18 cellular contexts compared by ENCODE assay signal in the genomic region with DNA sequence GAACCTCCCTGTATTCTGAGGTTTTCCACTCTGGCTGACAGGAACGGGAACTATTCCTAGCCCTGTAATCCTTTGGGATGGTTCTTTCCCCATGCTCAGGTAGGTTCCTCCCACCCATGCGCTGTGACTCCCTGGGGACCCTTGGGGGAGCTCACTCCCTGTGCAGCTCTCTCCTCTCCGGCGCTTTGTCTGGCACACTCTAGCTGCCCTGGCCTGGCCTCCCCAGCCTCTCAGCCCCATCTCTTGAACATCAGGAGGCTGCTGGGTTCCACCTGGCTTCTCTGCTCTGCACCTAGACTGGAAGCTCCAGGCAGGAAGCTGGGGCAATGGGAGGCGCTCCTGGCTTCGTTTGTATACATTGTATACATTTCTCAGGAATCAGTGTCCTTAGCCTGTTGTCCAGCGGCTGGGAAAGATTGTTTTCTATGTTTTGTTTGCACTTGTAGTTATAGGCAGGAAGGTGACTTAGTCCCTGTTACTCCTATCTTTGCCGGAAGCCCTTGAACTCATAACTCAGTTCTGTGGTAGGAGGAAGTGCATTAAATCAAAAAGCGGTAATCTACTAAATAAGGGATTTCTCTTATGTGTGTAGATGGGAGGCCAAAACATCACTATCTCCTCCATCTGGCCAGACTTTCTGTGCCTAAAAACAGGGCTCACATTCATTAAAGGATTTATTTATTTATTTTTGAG. TPM values are rescaled to one million over a fixed set of nuclear protein-coding genes. Genes with fewer than 3 reads are reported as not detected.
DNase-seq lines count a peak whose midpoint lies in the region; ATAC-seq, FAIRE-seq and TF ChIP-seq lines count a peak whose summit lies in the region.
"Had no signal": no experiment of that assay in that cellular context is flagged by ENCODE, and none has a peak within 500 bp of the region (broad histone marks: within the 10 kb centered on the region; RNA-seq: fewer than 3 reads in every experiment).

No MANE protein-coding gene starts in this region.

- peak; percentile 56 for ATAC-seq in activated T-helper 17 cell treated with anti-CD3 and anti-CD28 coated beads, Interleukin-2, amount 50 U/mL, for 72 hours (replicated peaks)
- ATAC-seq in lower lobe of right lung = no peak

- peaks cover 28% of the 10 kb centered on the region for H3K36me3 Mint-ChIP-seq in activated T-helper 17 cell treated with anti-CD3 and anti-CD28 coated beads, Interleukin-2, amount 50 U/mL, for 72 hours (ENCODE audit: low read depth)
- H3K36me3 Mint-ChIP-seq in endothelial cell (ENCODE audit: low read depth, unreplicated experiment) = peaks cover 9% of the 10 kb centered on the region

- no peaks in the 10 kb centered on the region for H3K9me3 ChIP-seq in BLaER1 treated with 17β-estradiol and CSF1 and Interleukin-3, amounts not matched to agents 10 nM and 100 nM (replicated peaks in 1 of 11)
- H3K9me3 ChIP-seq in lower lobe of right lung (no peaks in the 10 kb centered on the region), sigmoid colon (no peaks in the 10 kb centered on the region)
- H3K9me3 ChIP-seq: SJCRH30, thoracic aorta had no signal

- no peak for TF ChIP-seq EP300 in sigmoid colon (IDR thresholded peaks at IDR 0.05)

- peak; percentile 15 for DNase-seq in COLO668 (lab: John Stamatoyannopoulos, UW; ENCODE audit: unreplicated experiment)
- no peak for DNase-seq in lower lobe of right lung
- no peak for DNase-seq in ecto neural progenitor cell (ENCODE audit: low spot score)
- DNase-seq in sigmoid colon = no peak
- DNase-seq in endothelial cell (ENCODE audit: low spot score) = no peak
- DNase-seq in D721Med (ENCODE audit: insufficient read length, low spot score) = no peak
- DNase-seq: activated CD4-positive, alpha-beta T cell treated with anti-CD3 and anti-CD28 coated beads, Interleukin-2, amount 50 U/mL, for 48 hours; activated gamma-delta T cell treated with Interleukin-2 at 50 U/mL for 16 hours; dorsolateral prefrontal cortex; hippocampal formation; NCI-H146; SJCRH30; stimulated activated CD4-positive, alpha-beta T cell treated with anti-CD3 and anti-CD28 coated beads, Interleukin-2, amount 100 ng/mL, for 48 hours; T-helper 9 cell had no signal

- H3K9ac ChIP-seq in BLaER1 treated with 17β-estradiol and CSF1 and Interleukin-3, amounts not matched to agents 10 nM and 100 nM = peak overlapping the region in 2 of 11 experiments; percentile 5 to 15; a peak in 2 of 22 replicates

- TF ChIP-seq CTCF in lower lobe of right lung (IDR thresholded peaks at IDR 0.05) (no peak), sigmoid colon (IDR thresholded peaks at IDR 0.05) (no peak), endothelial cell (IDR thresholded peaks at IDR 0.05; ENCODE audit: unreplicated experiment) (no peak), D721Med (IDR thresholded peaks at IDR 0.05; ENCODE audit: insufficient read depth, missing control alignments) (no peak)

- no peaks in the 10 kb centered on the region for H3K27me3 Mint-ChIP-seq in activated T-helper 17 cell treated with anti-CD3 and anti-CD28 coated beads, Interleukin-2, amount 50 U/mL, for 72 hours
- peaks cover 4% of the 10 kb centered on the region for H3K27me3 Mint-ChIP-seq in endothelial cell (ENCODE audit: unreplicated experiment)

- 71 to 78% methylated on average over 9 of the region's 9 CpGs for WGBS in sigmoid colon, 2 donors

- H3K4me1 ChIP-seq in BLaER1 treated with 17β-estradiol and CSF1 and Interleukin-3, amounts not matched to agents 10 nM and 100 nM = peaks cover 52 to 68% (median 64%) of the 10 kb centered on the region in 10 experiments
- H3K4me1 ChIP-seq in lower lobe of right lung (peaks cover 50% of the 10 kb centered on the region), sigmoid colon (peaks cover 0 to 45% (median 34%) of the 10 kb centered on the region in 4 donors)

- H3K36me3 ChIP-seq in BLaER1 treated with 17β-estradiol and CSF1 and Interleukin-3, amounts not matched to agents 10 nM and 100 nM = peaks cover 9 to 71% (median 35%) of the 10 kb centered on the region in 11 experiments; a peak in 21 of 22 replicates
- H3K36me3 ChIP-seq in lower lobe of right lung (no peaks in the 10 kb centered on the region), sigmoid colon (no peaks in the 10 kb centered on the region)
- H3K36me3 ChIP-seq: thoracic aorta had no signal

- H3K27me3 ChIP-seq in BLaER1 treated with 17β-estradiol and CSF1 and Interleukin-3, amounts not matched to agents 10 nM and 100 nM = no peaks in the 10 kb centered on the region
- no peaks in the 10 kb centered on the region for H3K27me3 ChIP-seq in lower lobe of right lung (ENCODE audit: low read depth)
- no peaks in the 10 kb centered on the region for H3K27me3 ChIP-seq in sigmoid colon
- H3K27me3 ChIP-seq: dorsolateral prefrontal cortex, SJCRH30 had no signal

- peak overlapping the region; percentile 48 to 72 (median 58) for H3K4me2 ChIP-seq in BLaER1 treated with 17β-estradiol and CSF1 and Interleukin-3, amounts not matched to agents 10 nM and 100 nM

- peak overlapping the region; percentile 50 for H3K4me3 Mint-ChIP-seq in activated T-helper 17 cell treated with anti-CD3 and anti-CD28 coated beads, Interleukin-2, amount 50 U/mL, for 72 hours
- H3K4me3 Mint-ChIP-seq in endothelial cell (ENCODE audit: unreplicated experiment) = no peak overlapping the region

- no peak for TF ChIP-seq POLR2A in sigmoid colon (IDR thresholded peaks at IDR 0.05)

- FAIRE-seq in D721Med (lab: Jason Lieb, UNC) = no peak
- FAIRE-seq: HTR-8/SVneo had no signal

- peak overlapping the region in 1 of 11 experiments; percentile 6; a peak in 1 of 22 replicates for H3K27ac ChIP-seq in BLaER1 treated with 17β-estradiol and CSF1 and Interleukin-3, amounts not matched to agents 10 nM and 100 nM
- H3K27ac ChIP-seq in lower lobe of right lung = peak overlapping the region; percentile 1
- no peak overlapping the region for H3K27ac ChIP-seq in sigmoid colon
- H3K27ac ChIP-seq: SJCRH30, thoracic aorta had no signal

- no peaks in the 10 kb centered on the region for H3K9me3 Mint-ChIP-seq in activated T-helper 17 cell treated with anti-CD3 and anti-CD28 coated beads, Interleukin-2, amount 50 U/mL, for 72 hours
- H3K9me3 Mint-ChIP-seq in endothelial cell (ENCODE audit: unreplicated experiment) = no peaks in the 10 kb centered on the region

- no peak overlapping the region for H3K4me3 ChIP-seq in BLaER1 treated with 17β-estradiol and CSF1 and Interleukin-3, amounts not matched to agents 10 nM and 100 nM
- H3K4me3 ChIP-seq in lower lobe of right lung = no peak overlapping the region
- no peak overlapping the region for H3K4me3 ChIP-seq in sigmoid colon
- H3K4me3 ChIP-seq: dorsolateral prefrontal cortex, SJCRH30, thoracic aorta had no signal

- intact Hi-C loops in lower lobe of right lung (cut with DNase I) = no loop called here
- intact Hi-C loops in sigmoid colon (cut with DNase I) = no loop called here

- peaks cover 36% of the 10 kb centered on the region for H3K4me1 Mint-ChIP-seq in activated T-helper 17 cell treated with anti-CD3 and anti-CD28 coated beads, Interleukin-2, amount 50 U/mL, for 72 hours
- no peaks in the 10 kb centered on the region for H3K4me1 Mint-ChIP-seq in endothelial cell (ENCODE audit: unreplicated experiment)

- H3K27ac Mint-ChIP-seq in activated T-helper 17 cell treated with anti-CD3 and anti-CD28 coated beads, Interleukin-2, amount 50 U/mL, for 72 hours = peak overlapping the region; percentile 84
- H3K27ac Mint-ChIP-seq in endothelial cell (ENCODE audit: unreplicated experiment) = no peak overlapping the region

- H4K20me1 ChIP-seq in BLaER1 treated with 17β-estradiol and CSF1 and Interleukin-3, amounts not matched to agents 10 nM and 100 nM = peaks cover 57 to 100% (median 98%) of the 10 kb centered on the region in 11 experiments; a peak in 21 of 22 replicates

RNA-seq across cellular contexts. Expression of a gene that starts 20.4 kb away (rescaled TPM):
- total RNA-seq in activated T-helper 17 cell treated with anti-CD3 and anti-CD28 coated beads, Interleukin-2, amount 50 U/mL, for 72 hours = 10 to 100 TPM; 10.8 to 12.7 TPM
- total RNA-seq in lower lobe of right lung (27.3 TPM), sigmoid colon (10 to 100 TPM; 10.2 to 77.2 (median 12.9) TPM), endothelial cell (ENCODE audit: unreplicated experiment) (8.5 TPM)
- 10 to 100 TPM; 16.6 to 19.4 (median 16.8) TPM for polyA plus RNA-seq in sigmoid colon

RNA-seq across cellular contexts. Expression of a gene that starts 21.3 kb away (rescaled TPM):
- 10 to 100 TPM in 1 of 2 donors, 1 to 10 TPM in 1; 9.0 to 15.0 TPM for total RNA-seq in activated T-helper 17 cell treated with anti-CD3 and anti-CD28 coated beads, Interleukin-2, amount 50 U/mL, for 72 hours
- total RNA-seq in lower lobe of right lung (11.3 TPM), sigmoid colon (10 to 100 TPM in 1 of 4 donors, 1 to 10 TPM in 3; 5.5 to 10.7 (median 6.3) TPM), endothelial cell (ENCODE audit: unreplicated experiment) (9.9 TPM)
- 10 to 100 TPM in 1 of 3 donors, 1 to 10 TPM in 2; 8.4 to 11.0 (median 8.6) TPM for polyA plus RNA-seq in sigmoid colon

RNA-seq across cellular contexts. Expression of a gene that starts 39.1 kb away (rescaled TPM):
- 10 to 100 TPM; 15.3 to 32.3 TPM for total RNA-seq in activated T-helper 17 cell treated with anti-CD3 and anti-CD28 coated beads, Interleukin-2, amount 50 U/mL, for 72 hours
- total RNA-seq in lower lobe of right lung (30.6 TPM), sigmoid colon (100 to 1,000 TPM in 2 of 4 donors, 10 to 100 TPM in 2; 60.0 to 119 (median 97.5) TPM), endothelial cell (ENCODE audit: unreplicated experiment) (39.8 TPM)
- polyA plus RNA-seq in sigmoid colon = 10 to 100 TPM; 56.5 to 82.2 (median 66.1) TPM
